In the genomic region with DNA sequence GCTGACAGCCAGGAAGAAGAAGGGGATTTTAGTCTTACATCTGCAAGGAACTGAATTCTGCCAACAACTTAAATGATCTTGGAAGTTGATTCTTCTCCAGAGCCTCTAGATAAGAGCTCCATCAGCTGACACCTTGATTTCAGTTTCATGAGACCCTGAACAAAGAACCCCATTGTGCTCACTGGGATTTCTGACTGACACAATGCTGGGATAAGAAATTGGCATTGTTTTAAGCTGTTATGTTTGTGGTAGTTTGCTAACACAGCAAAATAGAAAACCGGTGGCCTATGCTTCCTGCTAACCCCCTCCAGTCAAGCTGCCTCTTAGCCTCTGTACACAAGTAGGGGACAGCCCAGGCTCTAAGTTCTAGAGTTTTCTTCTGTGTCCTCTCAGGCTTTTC, we compare ENCODE assay signal across 1 cellular context.
TF ChIP-seq lines count a peak whose summit lies in the region.

No MANE protein-coding gene starts in this region.

TF ChIP-seq in endothelial cell of umbilical vein, 7 proteins besides CTCF, POLR2A, EP300 and RAD21:
- TF ChIP-seq MAX (IDR thresholded peaks at IDR 0.05; ENCODE audit: insufficient read depth, insufficient read length) (no peak), POLR2AphosphoS5 (IDR thresholded peaks at IDR 0.05; ENCODE audit: insufficient read depth, low read depth, low read length) (no peak), FOS (IDR thresholded peaks at IDR 0.05; ENCODE audit: borderline replicate concordance, insufficient read depth, low read length) (no peak), JUN (IDR thresholded peaks at IDR 0.05; ENCODE audit: borderline replicate concordance, insufficient read depth, insufficient read length, low read depth) (no peak), EZH2 (IDR thresholded peaks at IDR 0.05; ENCODE audit: borderline replicate concordance, low read depth, low read length, severe bottlenecking) (no peak)
TF ChIP-seq in endothelial cell of umbilical vein: peak in this region for 0.
